Comparison of ENCODE assay signal across 8 cellular contexts in the genomic region with DNA sequence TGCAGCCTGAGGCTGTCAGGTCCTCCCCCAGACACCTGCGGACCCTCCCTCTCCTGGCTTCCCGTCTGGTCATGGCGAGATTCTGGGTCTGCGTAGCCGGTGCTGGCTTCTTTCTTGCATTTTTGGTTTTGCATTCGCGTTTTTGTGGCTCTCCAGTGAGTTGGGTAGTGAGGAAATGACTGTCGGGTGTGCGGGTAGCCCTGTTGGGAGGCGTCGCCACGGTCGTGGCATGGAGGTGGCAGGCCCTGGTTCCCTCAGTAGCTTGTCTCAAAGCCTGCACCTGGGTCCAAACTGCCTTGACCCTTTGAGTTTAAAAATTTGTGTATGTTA. TPM values are rescaled to one million over a fixed set of nuclear protein-coding genes. Genes with fewer than 3 reads are reported as not detected.
A peak's percentile ranks its signal among the peaks of the same experiment; 100 is the strongest.
DNase-seq lines count a peak whose midpoint lies in the region; ATAC-seq, FAIRE-seq and TF ChIP-seq lines count a peak whose summit lies in the region.

No MANE protein-coding gene starts in this region.

- DNase-seq in activated T-cell treated with anti-CD3 and anti-CD28 coated beads for 24 hours (ENCODE audit: low read depth), result peak; percentile 37
- no peak for DNase-seq in activated T-cell treated with anti-CD3 and anti-CD28 coated beads, Interleukin-2, amount 50 U/mL, for 1 hour
- peak; percentile 39 for DNase-seq in SK-MEL-5 (ENCODE audit: low read depth, low spot score)
- peak; percentile 25 for DNase-seq in astrocyte (ENCODE audit: low read depth)
- DNase-seq in keratinocyte (ENCODE audit: low read depth, low spot score), result no peak
- peak; percentile 25 to 32 for DNase-seq in stimulated activated CD4-positive, alpha-beta T cell treated with anti-CD3 and anti-CD28 coated beads, Interleukin-4, amount 100 ng/mL, for 4 hours
- no peak for DNase-seq in H54 (ENCODE audit: insufficient read length, low spot score)

- TF ChIP-seq POLR2A in H54 (IDR thresholded peaks at IDR 0.05; ENCODE audit: low read depth, low read length), result no peak

- H3K36me3 ChIP-seq in astrocyte (ENCODE audit: insufficient read depth, low read length) (no peaks in the 10 kb centered on the region), keratinocyte (ENCODE audit: control insufficient read depth in 2 of 2, extremely low read depth in 1 of 2, insufficient read depth in 2 of 2, low read length in 2 of 2) (no peaks in the 10 kb centered on the region)

- H3K79me2 ChIP-seq in astrocyte (ENCODE audit: insufficient read depth, low read length) (peaks cover 52% of the 10 kb centered on the region), keratinocyte (ENCODE audit: control insufficient read depth, insufficient read depth, low read length) (peaks cover 46% of the 10 kb centered on the region)

- H3K4me2 ChIP-seq in astrocyte (ENCODE audit: low read length) (peak overlapping the region; percentile 98), keratinocyte (ENCODE audit: control insufficient read depth, extremely low read depth, insufficient read depth, low read depth, low read length) (peak overlapping the region; percentile 95)

- H3K27me3 ChIP-seq in astrocyte (ENCODE audit: insufficient read depth, low read length) (no peaks in the 10 kb centered on the region), keratinocyte (ENCODE audit: control insufficient read depth, extremely low read depth, insufficient read depth, low read length) (no peaks in the 10 kb centered on the region)

- peak overlapping the region; percentile 96 for H3K4me3 ChIP-seq in astrocyte (ENCODE audit: insufficient read depth, low read depth, low read length)
- peak overlapping the region; percentile 79 to 99 (median 91) for H3K4me3 ChIP-seq in keratinocyte (ENCODE audit: control insufficient read depth in 2 of 3, extremely low read depth in 1 of 3, insufficient read depth in 2 of 3, low read depth in 1 of 3, low read length in 3 of 3)

- H3K9me1 ChIP-seq in keratinocyte (ENCODE audit: control insufficient read depth, extremely low read depth, insufficient read depth, low read length), result no peaks in the 10 kb centered on the region

- H3K4me1 ChIP-seq in astrocyte (ENCODE audit: insufficient read depth, low read length), result peaks cover 3% of the 10 kb centered on the region
- H3K4me1 ChIP-seq in keratinocyte (ENCODE audit: control insufficient read depth, extremely low read depth, insufficient read depth, low read length), result peaks cover 5% of the 10 kb centered on the region

- ATAC-seq in HG03060 (IDR thresholded peaks at IDR 0.05; ENCODE audit: low read depth, unreplicated experiment), result peak; percentile 5

- TF ChIP-seq CTCF in astrocyte (IDR thresholded peaks at IDR 0.05; ENCODE audit: insufficient read depth, low read depth, low read length) (no peak), keratinocyte (optimal IDR thresholded peaks at IDR 0.05 in 1 of 3, IDR thresholded peaks at IDR 0.05 in 1 of 3, conservative IDR thresholded peaks at IDR 0.05 in 1 of 3; ENCODE audit: extremely low read depth in 1 of 3, insufficient read depth in 2 of 3, low read length in 3 of 3) (no peak)

- H3K27ac Mint-ChIP-seq in astrocyte (ENCODE audit: unreplicated experiment), result peak overlapping the region; percentile 94

- H3K9me3 ChIP-seq in astrocyte (ENCODE audit: insufficient read depth, low read depth, low read length), result no peaks in the 10 kb centered on the region
- no peaks in the 10 kb centered on the region for H3K9me3 ChIP-seq in keratinocyte (ENCODE audit: control insufficient read depth, low read depth, low read length)

- FAIRE-seq in astrocyte (lab: Jason Lieb, UNC), result peak; percentile 5
- no peak for FAIRE-seq in keratinocyte (lab: Jason Lieb, UNC)
- FAIRE-seq in H54 (lab: Jason Lieb, UNC), result no peak

- peak overlapping the region; percentile 87 for H3K9ac ChIP-seq in astrocyte (ENCODE audit: low read length)
- peak overlapping the region; percentile 82 for H3K9ac ChIP-seq in keratinocyte (ENCODE audit: control insufficient read depth, extremely low read depth, insufficient read depth, low read length)

- peaks cover 30% of the 10 kb centered on the region for H4K20me1 ChIP-seq in astrocyte (ENCODE audit: insufficient read depth, low read length)
- H4K20me1 ChIP-seq in keratinocyte (ENCODE audit: control insufficient read depth, extremely low read depth, insufficient read depth, low read length), result no peaks in the 10 kb centered on the region

- no peaks in the 10 kb centered on the region for H3K36me3 Mint-ChIP-seq in astrocyte (ENCODE audit: low read depth, unreplicated experiment)

- dilution Hi-C loops in keratinocyte (cut with MboI; ENCODE audit: extremely low pct_ligation_motif_present, low sequenced_read_pairs), result no loop called here

- in situ Hi-C loops in SK-MEL-5 (cut with HindIII; ENCODE audit: low pct_unique_long_range_greater_than_20kb, low sequenced_read_pairs), result no loop called here

- peak overlapping the region; percentile 93 for H3K4me3 Mint-ChIP-seq in astrocyte (ENCODE audit: unreplicated experiment)

- H2AFZ ChIP-seq in astrocyte (ENCODE audit: low read depth, low read length), result peak overlapping the region; percentile 99
- H2AFZ ChIP-seq in keratinocyte (ENCODE audit: control insufficient read depth, low read length), result peak overlapping the region; percentile 99

- no peaks in the 10 kb centered on the region for H3K9me3 Mint-ChIP-seq in astrocyte (ENCODE audit: unreplicated experiment)

- H3K27ac ChIP-seq in astrocyte (ENCODE audit: low read depth, low read length), result peak overlapping the region; percentile 93
- H3K27ac ChIP-seq in keratinocyte (ENCODE audit: control insufficient read depth, insufficient read depth, low read length), result peak overlapping the region; percentile 88

- peaks cover 14% of the 10 kb centered on the region for H3K4me1 Mint-ChIP-seq in astrocyte (ENCODE audit: low read depth, unreplicated experiment)

- no peaks in the 10 kb centered on the region for H3K27me3 Mint-ChIP-seq in astrocyte (ENCODE audit: low read depth, unreplicated experiment)

RNA-seq across cellular contexts. Expression of a gene that starts 0.3 kb away (rescaled TPM):
- total RNA-seq in SK-MEL-5 (2014; rRNA removed; shearing (Covaris generic)), result 24.2 and 26.1 TPM in 2 replicates
- polyA plus RNA-seq in SK-MEL-5 (2015; cell fraction: cytosol; rRNA removed), result 14.7 and 15.4 TPM in 2 replicates
- polyA plus RNA-seq in SK-MEL-5 (2015; cell fraction: nucleus; rRNA removed), result 88.9 and 104 TPM in 2 replicates
- total RNA-seq in astrocyte, result 8.2 and 8.4 TPM in 2 replicates
- polyA plus RNA-seq in keratinocyte, result 5.4 to 9.6 TPM (median 8.8 TPM) in 3 replicates
- 2.5 TPM for polyA plus RNA-seq in keratinocyte (2011; ENCODE audit: low read depth)
- 2.1 and 3.1 TPM in 2 replicates for polyA plus RNA-seq in keratinocyte (2011; cell fraction: cytosol; rRNA removed)
- 19.4 and 25.1 TPM in 2 replicates for polyA plus RNA-seq in keratinocyte (2011; cell fraction: nucleus; rRNA removed)
- 5.3 and 5.4 TPM in 2 replicates for polyA plus RNA-seq in keratinocyte (2012; ENCODE audit: low replicate concordance)
- polyA minus RNA-seq in keratinocyte, result 2.9 to 9.2 TPM (median 6.6 TPM) in 3 replicates
- 1.5 TPM for polyA minus RNA-seq in keratinocyte (2011; cell fraction: cytosol; rRNA and poly(A)+ RNA removed)
- 9.5 and 15.5 TPM in 2 replicates for polyA minus RNA-seq in keratinocyte (2011; cell fraction: nucleus; rRNA and poly(A)+ RNA removed)

RNA-seq across cellular contexts. Expression of a gene that starts 0.6 kb away (rescaled TPM):
- 9.0 and 9.6 TPM in 2 replicates for total RNA-seq in SK-MEL-5 (2014; rRNA removed; shearing (Covaris generic))
- polyA plus RNA-seq in SK-MEL-5 (2015; cell fraction: cytosol; rRNA removed), result 16.6 and 24.9 TPM in 2 replicates
- polyA plus RNA-seq in SK-MEL-5 (2015; cell fraction: nucleus; rRNA removed), result 95.5 and 107 TPM in 2 replicates
- total RNA-seq in astrocyte, result 26.7 and 35.3 TPM in 2 replicates
- polyA plus RNA-seq in keratinocyte, result 7.0 to 16.9 TPM (median 14.5 TPM) in 3 replicates
- polyA plus RNA-seq in keratinocyte (2011; ENCODE audit: low read depth), result 23.8 TPM
- 10.9 and 16.8 TPM in 2 replicates for polyA plus RNA-seq in keratinocyte (2011; cell fraction: cytosol; rRNA removed)
- 24.9 and 27.2 TPM in 2 replicates for polyA plus RNA-seq in keratinocyte (2011; cell fraction: nucleus; rRNA removed)
- polyA plus RNA-seq in keratinocyte (2012; ENCODE audit: low replicate concordance), result 11.6 and 12.4 TPM in 2 replicates
- 8.2 to 14.8 TPM (median 12.1 TPM) in 3 replicates for polyA minus RNA-seq in keratinocyte
- polyA minus RNA-seq in keratinocyte (2011; cell fraction: cytosol; rRNA and poly(A)+ RNA removed), result 11.7 TPM
- polyA minus RNA-seq in keratinocyte (2011; cell fraction: nucleus; rRNA and poly(A)+ RNA removed), result 9.3 and 11.5 TPM in 2 replicates

RNA-seq across cellular contexts. Expression of a gene that starts 47.9 kb away (rescaled TPM):
- total RNA-seq in SK-MEL-5 (2014; rRNA removed; shearing (Covaris generic)), result 0.13 TPM in 1 of 2 replicates, not detected in the other
- polyA plus RNA-seq in SK-MEL-5 (2015; cell fraction: cytosol; rRNA removed), result 0.06 TPM in 2 replicates
- not detected in 2 replicates for polyA plus RNA-seq in SK-MEL-5 (2015; cell fraction: nucleus; rRNA removed)
- not detected in 2 replicates for total RNA-seq in astrocyte
- 0.04 TPM in 1 of 3 replicates, not detected in the others for polyA plus RNA-seq in keratinocyte
- not detected for polyA plus RNA-seq in keratinocyte (2011; ENCODE audit: low read depth)
- polyA plus RNA-seq in keratinocyte (2011; cell fraction: cytosol; rRNA removed), result not detected in 2 replicates
- polyA plus RNA-seq in keratinocyte (2011; cell fraction: nucleus; rRNA removed), result 0.05 TPM in 1 of 2 replicates, not detected in the other
- 0.10 TPM in 1 of 2 replicates, not detected in the other for polyA plus RNA-seq in keratinocyte (2012; ENCODE audit: low replicate concordance)
- polyA minus RNA-seq in keratinocyte, result not detected in 3 replicates
- not detected for polyA minus RNA-seq in keratinocyte (2011; cell fraction: cytosol; rRNA and poly(A)+ RNA removed)
- polyA minus RNA-seq in keratinocyte (2011; cell fraction: nucleus; rRNA and poly(A)+ RNA removed), result not detected in 2 replicates

Comparison
In these comparisons a context has a peak if more than half of its experiments do, and no peak if none do; other contexts are left out.
1. DNase-seq: peak in activated T-cell treated with anti-CD3 and anti-CD28 coated beads for 24 hours (single experiment), SK-MEL-5 (single experiment), astrocyte (single experiment) and stimulated activated CD4-positive, alpha-beta T cell treated with anti-CD3 and anti-CD28 coated beads, Interleukin-4, amount 100 ng/mL, for 4 hours (2 of 2); none in activated T-cell treated with anti-CD3 and anti-CD28 coated beads, Interleukin-2, amount 50 U/mL, for 1 hour (single experiment), keratinocyte (single experiment) and H54 (single experiment).